Comparison of ENCODE assay signal across 1 cellular context in the genomic region with DNA sequence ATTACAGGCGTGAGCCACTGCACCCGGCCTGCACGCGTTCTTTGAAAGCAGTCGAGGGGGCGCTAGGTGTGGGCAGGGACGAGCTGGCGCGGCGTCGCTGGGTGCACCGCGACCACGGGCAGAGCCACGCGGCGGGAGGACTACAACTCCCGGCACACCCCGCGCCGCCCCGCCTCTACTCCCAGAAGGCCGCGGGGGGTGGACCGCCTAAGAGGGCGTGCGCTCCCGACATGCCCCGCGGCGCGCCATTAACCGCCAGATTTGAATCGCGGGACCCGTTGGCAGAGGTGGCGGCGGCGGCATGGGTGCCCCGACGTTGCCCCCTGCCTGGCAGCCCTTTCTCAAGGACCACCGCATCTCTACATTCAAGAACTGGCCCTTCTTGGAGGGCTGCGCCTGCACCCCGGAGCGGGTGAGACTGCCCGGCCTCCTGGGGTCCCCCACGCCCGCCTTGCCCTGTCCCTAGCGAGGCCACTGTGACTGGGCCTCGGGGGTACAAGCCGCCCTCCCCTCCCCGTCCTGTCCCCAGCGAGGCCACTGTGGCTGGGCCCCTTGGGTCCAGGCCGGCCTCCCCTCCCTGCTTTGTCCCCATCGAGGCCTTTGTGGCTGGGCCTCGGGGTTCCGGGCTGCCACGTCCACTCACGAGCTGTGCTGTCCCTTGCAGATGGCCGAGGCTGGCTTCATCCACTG.
TF ChIP-seq lines count a peak whose summit lies in the region.

A gene (plus strand): TSS at position 238 of the 690 bp plus-strand sequence. CDS start 64 bp downstream, at position 302.

TF ChIP-seq in K562, 482 proteins besides CTCF, POLR2A, EP300 and RAD21 (continued from another document and continues in another):
- no peak for TF ChIP-seq ZNF695 (CRISPR knock-in tag; IDR thresholded peaks at IDR 0.05)
- no peak for TF ChIP-seq XRCC5 (IDR thresholded peaks at IDR 0.05; ENCODE audit: low read depth, low read length)
- TF ChIP-seq, protein P1, sequence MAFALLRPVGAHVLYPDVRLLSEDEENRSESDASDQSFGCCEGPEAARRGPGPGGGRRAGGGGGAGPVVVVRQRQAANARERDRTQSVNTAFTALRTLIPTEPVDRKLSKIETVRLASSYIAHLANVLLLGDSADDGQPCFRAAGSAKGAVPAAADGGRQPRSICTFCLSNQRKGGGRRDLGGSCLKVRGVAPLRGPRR (CRISPR knock-in tag; IDR thresholded peaks at IDR 0.05) = no peak
- TF ChIP-seq, protein P2, sequence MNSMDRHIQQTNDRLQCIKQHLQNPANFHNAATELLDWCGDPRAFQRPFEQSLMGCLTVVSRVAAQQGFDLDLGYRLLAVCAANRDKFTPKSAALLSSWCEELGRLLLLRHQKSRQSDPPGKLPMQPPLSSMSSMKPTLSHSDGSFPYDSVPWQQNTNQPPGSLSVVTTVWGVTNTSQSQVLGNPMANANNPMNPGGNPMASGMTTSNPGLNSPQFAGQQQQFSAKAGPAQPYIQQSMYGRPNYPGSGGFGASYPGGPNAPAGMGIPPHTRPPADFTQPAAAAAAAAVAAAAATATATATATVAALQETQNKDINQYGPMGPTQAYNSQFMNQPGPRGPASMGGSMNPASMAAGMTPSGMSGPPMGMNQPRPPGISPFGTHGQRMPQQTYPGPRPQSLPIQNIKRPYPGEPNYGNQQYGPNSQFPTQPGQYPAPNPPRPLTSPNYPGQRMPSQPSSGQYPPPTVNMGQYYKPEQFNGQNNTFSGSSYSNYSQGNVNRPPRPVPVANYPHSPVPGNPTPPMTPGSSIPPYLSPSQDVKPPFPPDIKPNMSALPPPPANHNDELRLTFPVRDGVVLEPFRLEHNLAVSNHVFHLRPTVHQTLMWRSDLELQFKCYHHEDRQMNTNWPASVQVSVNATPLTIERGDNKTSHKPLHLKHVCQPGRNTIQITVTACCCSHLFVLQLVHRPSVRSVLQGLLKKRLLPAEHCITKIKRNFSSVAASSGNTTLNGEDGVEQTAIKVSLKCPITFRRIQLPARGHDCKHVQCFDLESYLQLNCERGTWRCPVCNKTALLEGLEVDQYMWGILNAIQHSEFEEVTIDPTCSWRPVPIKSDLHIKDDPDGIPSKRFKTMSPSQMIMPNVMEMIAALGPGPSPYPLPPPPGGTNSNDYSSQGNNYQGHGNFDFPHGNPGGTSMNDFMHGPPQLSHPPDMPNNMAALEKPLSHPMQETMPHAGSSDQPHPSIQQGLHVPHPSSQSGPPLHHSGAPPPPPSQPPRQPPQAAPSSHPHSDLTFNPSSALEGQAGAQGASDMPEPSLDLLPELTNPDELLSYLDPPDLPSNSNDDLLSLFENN (IDR thresholded peaks at IDR 0.05; ENCODE audit: low read depth in 2 of 2, low read length in 2 of 2) = 0 out of 4 replicates have a peak, but pooled peaks of 1 of the 2 experiments have one; percentile 7
- TF ChIP-seq ZNF699 (CRISPR knock-in tag; IDR thresholded peaks at IDR 0.05; ENCODE audit: insufficient replicate concordance) = no peak
- TF ChIP-seq RBM17 (IDR thresholded peaks at IDR 0.05; ENCODE audit: borderline replicate concordance, low read depth, low read length) = no peak
- TF ChIP-seq KAT8 (IDR thresholded peaks at IDR 0.05; ENCODE audit: low read depth) = no peak
- no peak for TF ChIP-seq HEY1 (CRISPR knock-in tag; IDR thresholded peaks at IDR 0.05; ENCODE audit: borderline replicate concordance)
- TF ChIP-seq, protein P3, sequence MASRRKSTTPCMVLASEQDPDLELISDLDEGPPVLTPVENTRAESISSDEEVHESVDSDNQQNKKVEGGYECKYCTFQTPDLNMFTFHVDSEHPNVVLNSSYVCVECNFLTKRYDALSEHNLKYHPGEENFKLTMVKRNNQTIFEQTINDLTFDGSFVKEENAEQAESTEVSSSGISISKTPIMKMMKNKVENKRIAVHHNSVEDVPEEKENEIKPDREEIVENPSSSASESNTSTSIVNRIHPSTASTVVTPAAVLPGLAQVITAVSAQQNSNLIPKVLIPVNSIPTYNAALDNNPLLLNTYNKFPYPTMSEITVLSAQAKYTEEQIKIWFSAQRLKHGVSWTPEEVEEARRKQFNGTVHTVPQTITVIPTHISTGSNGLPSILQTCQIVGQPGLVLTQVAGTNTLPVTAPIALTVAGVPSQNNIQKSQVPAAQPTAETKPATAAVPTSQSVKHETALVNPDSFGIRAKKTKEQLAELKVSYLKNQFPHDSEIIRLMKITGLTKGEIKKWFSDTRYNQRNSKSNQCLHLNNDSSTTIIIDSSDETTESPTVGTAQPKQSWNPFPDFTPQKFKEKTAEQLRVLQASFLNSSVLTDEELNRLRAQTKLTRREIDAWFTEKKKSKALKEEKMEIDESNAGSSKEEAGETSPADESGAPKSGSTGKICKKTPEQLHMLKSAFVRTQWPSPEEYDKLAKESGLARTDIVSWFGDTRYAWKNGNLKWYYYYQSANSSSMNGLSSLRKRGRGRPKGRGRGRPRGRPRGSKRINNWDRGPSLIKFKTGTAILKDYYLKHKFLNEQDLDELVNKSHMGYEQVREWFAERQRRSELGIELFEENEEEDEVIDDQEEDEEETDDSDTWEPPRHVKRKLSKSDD (conservative IDR thresholded peaks at IDR 0.05; ENCODE audit: low read length) = no peak
- no peak for TF ChIP-seq SMAD2 (IDR thresholded peaks at IDR 0.05; ENCODE audit: low read depth, low read length)
- no peak for TF ChIP-seq SMARCB1 (IDR thresholded peaks at IDR 0.05; ENCODE audit: insufficient read length, low read depth)
- no peak for TF ChIP-seq HIVEP1 (CRISPR knock-in tag; IDR thresholded peaks at IDR 0.05)
- 0 out of 2 replicates have a peak, but pooled peaks have one; percentile 28 for TF ChIP-seq POLR2H (tag; IDR thresholded peaks at IDR 0.05; ENCODE audit: low read depth)
- peak; percentile 28 for TF ChIP-seq KDM5B (IDR thresholded peaks at IDR 0.05; ENCODE audit: insufficient replicate concordance, low read depth, low read length)
- TF ChIP-seq, protein P4, sequence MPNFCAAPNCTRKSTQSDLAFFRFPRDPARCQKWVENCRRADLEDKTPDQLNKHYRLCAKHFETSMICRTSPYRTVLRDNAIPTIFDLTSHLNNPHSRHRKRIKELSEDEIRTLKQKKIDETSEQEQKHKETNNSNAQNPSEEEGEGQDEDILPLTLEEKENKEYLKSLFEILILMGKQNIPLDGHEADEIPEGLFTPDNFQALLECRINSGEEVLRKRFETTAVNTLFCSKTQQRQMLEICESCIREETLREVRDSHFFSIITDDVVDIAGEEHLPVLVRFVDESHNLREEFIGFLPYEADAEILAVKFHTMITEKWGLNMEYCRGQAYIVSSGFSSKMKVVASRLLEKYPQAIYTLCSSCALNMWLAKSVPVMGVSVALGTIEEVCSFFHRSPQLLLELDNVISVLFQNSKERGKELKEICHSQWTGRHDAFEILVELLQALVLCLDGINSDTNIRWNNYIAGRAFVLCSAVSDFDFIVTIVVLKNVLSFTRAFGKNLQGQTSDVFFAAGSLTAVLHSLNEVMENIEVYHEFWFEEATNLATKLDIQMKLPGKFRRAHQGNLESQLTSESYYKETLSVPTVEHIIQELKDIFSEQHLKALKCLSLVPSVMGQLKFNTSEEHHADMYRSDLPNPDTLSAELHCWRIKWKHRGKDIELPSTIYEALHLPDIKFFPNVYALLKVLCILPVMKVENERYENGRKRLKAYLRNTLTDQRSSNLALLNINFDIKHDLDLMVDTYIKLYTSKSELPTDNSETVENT (CRISPR knock-in tag; IDR thresholded peaks at IDR 0.05) = peak; percentile 38; the same call in 1 of the 2 replicates
- TF ChIP-seq, protein P5, sequence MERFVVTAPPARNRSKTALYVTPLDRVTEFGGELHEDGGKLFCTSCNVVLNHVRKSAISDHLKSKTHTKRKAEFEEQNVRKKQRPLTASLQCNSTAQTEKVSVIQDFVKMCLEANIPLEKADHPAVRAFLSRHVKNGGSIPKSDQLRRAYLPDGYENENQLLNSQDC (CRISPR knock-in tag; IDR thresholded peaks at IDR 0.05) = no peak
- TF ChIP-seq HMG20B (CRISPR knock-in tag; IDR thresholded peaks at IDR 0.05) = no peak
- no peak for TF ChIP-seq ILK (tag; IDR thresholded peaks at IDR 0.05; ENCODE audit: borderline replicate concordance, low read depth)
- peak; percentile 51; the same call in 1 of the 2 replicates for TF ChIP-seq CREB1 (IDR thresholded peaks at IDR 0.05)
- TF ChIP-seq CREB1 (CRISPR knock-in tag; IDR thresholded peaks at IDR 0.05) = peak; percentile 84
- TF ChIP-seq, protein P6, sequence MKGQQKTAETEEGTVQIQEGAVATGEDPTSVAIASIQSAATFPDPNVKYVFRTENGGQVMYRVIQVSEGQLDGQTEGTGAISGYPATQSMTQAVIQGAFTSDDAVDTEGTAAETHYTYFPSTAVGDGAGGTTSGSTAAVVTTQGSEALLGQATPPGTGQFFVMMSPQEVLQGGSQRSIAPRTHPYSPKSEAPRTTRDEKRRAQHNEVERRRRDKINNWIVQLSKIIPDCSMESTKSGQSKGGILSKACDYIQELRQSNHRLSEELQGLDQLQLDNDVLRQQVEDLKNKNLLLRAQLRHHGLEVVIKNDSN (CRISPR knock-in tag; IDR thresholded peaks at IDR 0.05) = 0 out of 2 replicates have a peak, but pooled peaks have one; percentile 33
- TF ChIP-seq RBM25 (IDR thresholded peaks at IDR 0.05; ENCODE audit: low read depth, low read length, severe bottlenecking) = no peak
- TF ChIP-seq, protein P7, sequence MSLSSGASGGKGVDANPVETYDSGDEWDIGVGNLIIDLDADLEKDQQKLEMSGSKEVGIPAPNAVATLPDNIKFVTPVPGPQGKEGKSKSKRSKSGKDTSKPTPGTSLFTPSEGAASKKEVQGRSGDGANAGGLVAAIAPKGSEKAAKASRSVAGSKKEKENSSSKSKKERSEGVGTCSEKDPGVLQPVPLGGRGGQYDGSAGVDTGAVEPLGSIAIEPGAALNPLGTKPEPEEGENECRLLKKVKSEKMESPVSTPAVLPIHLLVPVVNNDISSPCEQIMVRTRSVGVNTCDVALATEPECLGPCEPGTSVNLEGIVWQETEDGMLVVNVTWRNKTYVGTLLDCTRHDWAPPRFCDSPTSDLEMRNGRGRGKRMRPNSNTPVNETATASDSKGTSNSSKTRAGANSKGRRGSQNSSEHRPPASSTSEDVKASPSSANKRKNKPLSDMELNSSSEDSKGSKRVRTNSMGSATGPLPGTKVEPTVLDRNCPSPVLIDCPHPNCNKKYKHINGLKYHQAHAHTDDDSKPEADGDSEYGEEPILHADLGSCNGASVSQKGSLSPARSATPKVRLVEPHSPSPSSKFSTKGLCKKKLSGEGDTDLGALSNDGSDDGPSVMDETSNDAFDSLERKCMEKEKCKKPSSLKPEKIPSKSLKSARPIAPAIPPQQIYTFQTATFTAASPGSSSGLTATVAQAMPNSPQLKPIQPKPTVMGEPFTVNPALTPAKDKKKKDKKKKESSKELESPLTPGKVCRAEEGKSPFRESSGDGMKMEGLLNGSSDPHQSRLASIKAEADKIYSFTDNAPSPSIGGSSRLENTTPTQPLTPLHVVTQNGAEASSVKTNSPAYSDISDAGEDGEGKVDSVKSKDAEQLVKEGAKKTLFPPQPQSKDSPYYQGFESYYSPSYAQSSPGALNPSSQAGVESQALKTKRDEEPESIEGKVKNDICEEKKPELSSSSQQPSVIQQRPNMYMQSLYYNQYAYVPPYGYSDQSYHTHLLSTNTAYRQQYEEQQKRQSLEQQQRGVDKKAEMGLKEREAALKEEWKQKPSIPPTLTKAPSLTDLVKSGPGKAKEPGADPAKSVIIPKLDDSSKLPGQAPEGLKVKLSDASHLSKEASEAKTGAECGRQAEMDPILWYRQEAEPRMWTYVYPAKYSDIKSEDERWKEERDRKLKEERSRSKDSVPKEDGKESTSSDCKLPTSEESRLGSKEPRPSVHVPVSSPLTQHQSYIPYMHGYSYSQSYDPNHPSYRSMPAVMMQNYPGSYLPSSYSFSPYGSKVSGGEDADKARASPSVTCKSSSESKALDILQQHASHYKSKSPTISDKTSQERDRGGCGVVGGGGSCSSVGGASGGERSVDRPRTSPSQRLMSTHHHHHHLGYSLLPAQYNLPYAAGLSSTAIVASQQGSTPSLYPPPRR (CRISPR knock-in tag; IDR thresholded peaks at IDR 0.05; ENCODE audit: borderline replicate concordance) = no peak
- TF ChIP-seq U2AF2 (optimal IDR thresholded peaks at IDR 0.05; ENCODE audit: low read depth, low read length) = no peak
- peak in 1 of 2 experiments; percentile 75; a peak in 2 of 4 replicates for TF ChIP-seq TEAD1 (CRISPR knock-in tag; IDR thresholded peaks at IDR 0.05)
- no peak for TF ChIP-seq ZNF23 (CRISPR knock-in tag; IDR thresholded peaks at IDR 0.05)
- no peak for TF ChIP-seq ZBTB17 (CRISPR knock-in tag; IDR thresholded peaks at IDR 0.05)
- no peak for TF ChIP-seq CBX1 (IDR thresholded peaks at IDR 0.05; ENCODE audit: low read depth)
- TF ChIP-seq CBX3 (IDR thresholded peaks at IDR 0.05; ENCODE audit: borderline replicate concordance in 1 of 2, low read length in 2 of 2) = no peak
- TF ChIP-seq GABPB1 (CRISPR knock-in tag; IDR thresholded peaks at IDR 0.05) = peak; percentile 72
- TF ChIP-seq, protein P8, sequence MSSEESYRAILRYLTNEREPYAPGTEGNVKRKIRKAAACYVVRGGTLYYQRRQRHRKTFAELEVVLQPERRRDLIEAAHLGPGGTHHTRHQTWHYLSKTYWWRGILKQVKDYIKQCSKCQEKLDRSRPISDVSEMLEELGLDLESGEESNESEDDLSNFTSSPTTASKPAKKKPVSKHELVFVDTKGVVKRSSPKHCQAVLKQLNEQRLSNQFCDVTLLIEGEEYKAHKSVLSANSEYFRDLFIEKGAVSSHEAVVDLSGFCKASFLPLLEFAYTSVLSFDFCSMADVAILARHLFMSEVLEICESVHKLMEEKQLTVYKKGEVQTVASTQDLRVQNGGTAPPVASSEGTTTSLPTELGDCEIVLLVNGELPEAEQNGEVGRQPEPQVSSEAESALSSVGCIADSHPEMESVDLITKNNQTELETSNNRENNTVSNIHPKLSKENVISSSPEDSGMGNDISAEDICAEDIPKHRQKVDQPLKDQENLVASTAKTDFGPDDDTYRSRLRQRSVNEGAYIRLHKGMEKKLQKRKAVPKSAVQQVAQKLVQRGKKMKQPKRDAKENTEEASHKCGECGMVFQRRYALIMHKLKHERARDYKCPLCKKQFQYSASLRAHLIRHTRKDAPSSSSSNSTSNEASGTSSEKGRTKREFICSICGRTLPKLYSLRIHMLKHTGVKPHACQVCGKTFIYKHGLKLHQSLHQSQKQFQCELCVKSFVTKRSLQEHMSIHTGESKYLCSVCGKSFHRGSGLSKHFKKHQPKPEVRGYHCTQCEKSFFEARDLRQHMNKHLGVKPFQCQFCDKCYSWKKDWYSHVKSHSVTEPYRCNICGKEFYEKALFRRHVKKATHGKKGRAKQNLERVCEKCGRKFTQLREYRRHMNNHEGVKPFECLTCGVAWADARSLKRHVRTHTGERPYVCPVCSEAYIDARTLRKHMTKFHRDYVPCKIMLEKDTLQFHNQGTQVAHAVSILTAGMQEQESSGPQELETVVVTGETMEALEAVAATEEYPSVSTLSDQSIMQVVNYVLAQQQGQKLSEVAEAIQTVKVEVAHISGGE (CRISPR knock-in tag; IDR thresholded peaks at IDR 0.05) = peak in 1 of 3 experiments; percentile 64; a peak in 1 of 6 replicates
- TF ChIP-seq ZNF239 (CRISPR knock-in tag; IDR thresholded peaks at IDR 0.05) = no peak
- peak; percentile 49; the same call in 1 of the 2 replicates for TF ChIP-seq SMAD4 (CRISPR knock-in tag; conservative IDR thresholded peaks at IDR 0.05)
- TF ChIP-seq HOXB6 (CRISPR knock-in tag; IDR thresholded peaks at IDR 0.05; ENCODE audit: borderline replicate concordance) = no peak
- no peak for TF ChIP-seq TRIM28 (IDR thresholded peaks at IDR 0.05)
- TF ChIP-seq CTBP1 (IDR thresholded peaks at IDR 0.05; ENCODE audit: borderline replicate concordance) = peak; percentile 50; the same call in 1 of the 2 replicates
- peak; percentile 99 for TF ChIP-seq EP400 (IDR thresholded peaks at IDR 0.05)
- TF ChIP-seq, protein P9, sequence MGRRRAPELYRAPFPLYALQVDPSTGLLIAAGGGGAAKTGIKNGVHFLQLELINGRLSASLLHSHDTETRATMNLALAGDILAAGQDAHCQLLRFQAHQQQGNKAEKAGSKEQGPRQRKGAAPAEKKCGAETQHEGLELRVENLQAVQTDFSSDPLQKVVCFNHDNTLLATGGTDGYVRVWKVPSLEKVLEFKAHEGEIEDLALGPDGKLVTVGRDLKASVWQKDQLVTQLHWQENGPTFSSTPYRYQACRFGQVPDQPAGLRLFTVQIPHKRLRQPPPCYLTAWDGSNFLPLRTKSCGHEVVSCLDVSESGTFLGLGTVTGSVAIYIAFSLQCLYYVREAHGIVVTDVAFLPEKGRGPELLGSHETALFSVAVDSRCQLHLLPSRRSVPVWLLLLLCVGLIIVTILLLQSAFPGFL (CRISPR knock-in tag; IDR thresholded peaks at IDR 0.05) = no peak; the same call in 1 of the 2 replicates
